In the genomic region with DNA sequence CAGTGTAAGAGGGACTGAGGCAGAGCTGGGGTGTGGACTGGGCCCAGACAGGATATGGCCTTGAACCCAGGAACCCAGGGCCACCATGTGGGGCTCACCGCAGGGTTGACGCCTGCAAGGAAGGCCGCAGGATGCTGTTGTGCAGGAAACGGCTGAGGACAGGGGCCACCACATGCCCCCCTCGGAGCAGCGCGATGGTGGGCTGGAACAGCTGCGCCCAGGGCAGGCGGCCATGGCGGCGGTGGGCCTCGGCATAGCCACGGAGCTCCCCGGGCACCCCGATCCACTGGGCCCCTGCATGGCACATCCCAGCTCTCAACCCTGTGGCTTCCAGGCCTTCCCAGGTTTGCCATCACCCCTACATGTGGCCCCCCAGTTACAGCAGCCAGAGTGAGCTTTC, we compare ENCODE assay signal across 23 cellular contexts. TPM values are rescaled to one million over a fixed set of nuclear protein-coding genes. Genes with fewer than 3 reads are reported as not detected.
"Had no signal": no experiment of that assay in that cellular context is flagged by ENCODE, and none has a peak within 500 bp of the region (broad histone marks: within the 10 kb centered on the region; RNA-seq: fewer than 3 reads in every experiment).

No MANE protein-coding gene starts in this region.

- DNase-seq: cerebellar nuclear complex; cortex of kidney; dorsolateral prefrontal cortex; effector CD4-positive, alpha-beta T cell; esophagus squamous epithelium; foreskin melanocyte; hypothalamus; mesenchymal stem cell; mucosa of descending colon; naive thymus-derived CD4-positive, alpha-beta T cell; nucleus accumbens; ovary; psoas muscle; spleen; stimulated activated CD4-positive, alpha-beta T cell treated with anti-CD3 and anti-CD28 coated beads, Interleukin-4, amount 100 ng/mL, for 4 hours; stimulated activated naive B cell treated with anti-CD40 and anti-IgM and Interleukin-4, amounts not matched to agents 10 μg/mL and 1 μg/mL and 100 μg/mL, for 72 hours had no signal

- H2AFZ ChIP-seq: neural progenitor cell had no signal

- H3K36me3 ChIP-seq: neural progenitor cell, ovary, thoracic aorta had no signal

- H3K4me3 ChIP-seq: dorsolateral prefrontal cortex, esophagus squamous epithelium, mucosa of descending colon, neural progenitor cell, ovary, psoas muscle, skin epidermis, spleen, thoracic aorta, tibial nerve, vagina had no signal

- H3K9me3 ChIP-seq: esophagus squamous epithelium, mucosa of descending colon, ovary, psoas muscle, spleen, thoracic aorta, tibial nerve, vagina had no signal

- H3K27ac ChIP-seq: dorsolateral prefrontal cortex, esophagus squamous epithelium, neural progenitor cell, ovary, psoas muscle, thoracic aorta, tibial nerve, vagina had no signal

- H3K4me2 ChIP-seq: neural progenitor cell had no signal

- H3K9ac ChIP-seq: neural progenitor cell had no signal

- ATAC-seq: left lobe of liver; mucosa of descending colon; naive thymus-derived CD4-positive, alpha-beta T cell; psoas muscle; stimulated activated naive B cell treated with anti-CD40 and anti-IgM and Interleukin-4, amounts not matched to agents 10 μg/mL and 1 μg/mL and 100 μg/mL, for 72 hours had no signal

- H3K4me1 ChIP-seq: psoas muscle, tibial nerve had no signal

- H3K27me3 ChIP-seq: dorsolateral prefrontal cortex, esophagus squamous epithelium, neural progenitor cell, ovary, spleen, tibial nerve, vagina had no signal

RNA-seq across cellular contexts. Expression of gene GGT5, which starts 12.2 kb away (rescaled TPM):
- polyA plus RNA-seq: keratinocyte; naive thymus-derived CD4-positive, alpha-beta T cell had no signal
